16 cellular contexts compared by ENCODE assay signal in genomic region chr9:88767504-88767790, GRCh38.
"Had no signal": no experiment of that assay in that cellular context is flagged by ENCODE, and none has a peak within 500 bp of the region (broad histone marks: within the 10 kb centered on the region; RNA-seq: fewer than 3 reads in every experiment).

No MANE protein-coding gene starts in this region.

- H3K4me3 ChIP-seq: lower lobe of right lung, spleen, tibial artery, vagina had no signal

- H3K36me3 ChIP-seq: lower lobe of right lung, spleen, tibial artery, vagina had no signal

- H3K4me3 Mint-ChIP-seq: activated CD4-positive, alpha-beta memory T cell treated with anti-CD3 and anti-CD28 coated beads for 36 hours; activated naive CD8-positive, alpha-beta T cell; activated T-cell treated with anti-CD3 and anti-CD28 coated beads, Interleukin-2, amount 50 U/mL, for 4 hours; naive thymus-derived CD4-positive, alpha-beta T cell; stimulated activated memory B cell treated with anti-CD40 and anti-IgM and Interleukin-4, amounts not matched to agents 10 μg/mL and 1 μg/mL and 100 μg/mL, for 72 hours had no signal

- H3K36me3 Mint-ChIP-seq: activated CD4-positive, alpha-beta memory T cell treated with anti-CD3 and anti-CD28 coated beads for 36 hours; activated naive CD8-positive, alpha-beta T cell; naive thymus-derived CD4-positive, alpha-beta T cell; stimulated activated memory B cell treated with anti-CD40 and anti-IgM and Interleukin-4, amounts not matched to agents 10 μg/mL and 1 μg/mL and 100 μg/mL, for 72 hours had no signal

- ATAC-seq: activated T-cell treated with anti-CD3 and anti-CD28 coated beads, Interleukin-2, amount 50 U/mL, for 4 hours; lower lobe of right lung; naive thymus-derived CD4-positive, alpha-beta T cell; stimulated activated memory B cell treated with anti-CD40 and anti-IgM and Interleukin-4, amounts not matched to agents 10 μg/mL and 1 μg/mL and 100 μg/mL, for 72 hours had no signal

- H3K27ac Mint-ChIP-seq: activated CD4-positive, alpha-beta memory T cell treated with anti-CD3 and anti-CD28 coated beads for 36 hours; activated naive CD8-positive, alpha-beta T cell; naive thymus-derived CD4-positive, alpha-beta T cell; stimulated activated memory B cell treated with anti-CD40 and anti-IgM and Interleukin-4, amounts not matched to agents 10 μg/mL and 1 μg/mL and 100 μg/mL, for 72 hours had no signal

- H3K4me1 ChIP-seq: lower lobe of right lung, spleen, tibial artery, vagina had no signal

- H3K4me1 Mint-ChIP-seq: naive thymus-derived CD4-positive, alpha-beta T cell; stimulated activated memory B cell treated with anti-CD40 and anti-IgM and Interleukin-4, amounts not matched to agents 10 μg/mL and 1 μg/mL and 100 μg/mL, for 72 hours had no signal

- H3K27me3 ChIP-seq: spleen, tibial artery, vagina had no signal

- H3K9me3 Mint-ChIP-seq: activated CD4-positive, alpha-beta memory T cell treated with anti-CD3 and anti-CD28 coated beads for 36 hours; activated T-cell treated with anti-CD3 and anti-CD28 coated beads, Interleukin-2, amount 50 U/mL, for 4 hours; stimulated activated memory B cell treated with anti-CD40 and anti-IgM and Interleukin-4, amounts not matched to agents 10 μg/mL and 1 μg/mL and 100 μg/mL, for 72 hours had no signal

- H3K9me3 ChIP-seq: lower lobe of right lung, spleen, tibial artery, vagina had no signal

- H3K27me3 Mint-ChIP-seq: activated naive CD8-positive, alpha-beta T cell had no signal

- H3K27ac ChIP-seq: lower lobe of right lung, spleen, tibial artery, vagina had no signal

- DNase-seq: activated CD4-positive, alpha-beta memory T cell treated with anti-CD3 and anti-CD28 coated beads for 36 hours; activated CD4-positive, alpha-beta T cell treated with anti-CD3 and anti-CD28 coated beads for 1 hour; activated gamma-delta T cell; activated T-cell treated with anti-CD3 and anti-CD28 coated beads, Interleukin-2, amount 50 U/mL, for 4 hours; hypothalamus; left cardiac atrium; lower lobe of right lung; naive thymus-derived CD4-positive, alpha-beta T cell; right cardiac atrium; spleen; stimulated activated CD4-positive, alpha-beta T cell treated with anti-CD3 and anti-CD28 coated beads, Interleukin-1b, Interleukin-23, amount 100 ng/mL, for 48 hours; T-helper 9 cell; tibial artery had no signal
